ENCODE assay signal across 8 cellular contexts in the genomic region with DNA sequence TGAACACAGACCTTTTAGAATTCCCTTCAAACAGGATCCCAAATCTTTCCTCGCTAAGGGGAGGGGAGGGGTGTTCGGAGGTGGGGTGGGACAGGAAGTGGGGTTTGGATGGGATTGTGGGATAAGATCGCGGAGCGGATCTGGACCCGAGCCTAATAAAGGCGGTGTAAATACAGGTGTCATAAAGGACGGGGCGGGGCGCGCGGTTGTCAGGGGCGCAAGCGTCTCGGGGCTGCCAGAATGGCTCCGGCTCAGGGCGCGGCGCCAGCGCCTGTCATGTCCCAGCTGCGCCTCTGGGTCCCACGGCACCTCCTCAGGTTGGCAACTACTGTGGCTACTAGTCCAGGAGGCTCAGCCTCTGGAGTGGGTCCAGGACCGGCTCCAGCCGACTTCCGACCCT. TPM values are rescaled to one million over a fixed set of nuclear protein-coding genes. Genes with fewer than 3 reads are reported as not detected.
DNase-seq lines count a peak whose midpoint lies in the region; ATAC-seq and TF ChIP-seq lines count a peak whose summit lies in the region.

No MANE protein-coding gene starts in this region.

- H3K9me3 ChIP-seq in A673 (ENCODE audit: low read depth, low read length, poor library complexity, severe bottlenecking), result no peaks in the 10 kb centered on the region
- no peaks in the 10 kb centered on the region for H3K9me3 ChIP-seq in HAP-1
- H3K9me3 ChIP-seq in neuron (ENCODE audit: low read length), result peaks cover 5% of the 10 kb centered on the region

- no peak overlapping the region for H3K27ac ChIP-seq in A673 (ENCODE audit: low read depth, low read length, poor library complexity, severe bottlenecking)

- no peaks in the 10 kb centered on the region for H3K9me3 Mint-ChIP-seq in immature natural killer cell

- H3K36me3 Mint-ChIP-seq in immature natural killer cell, result no peaks in the 10 kb centered on the region

- H3K4me3 Mint-ChIP-seq in immature natural killer cell, result no peak overlapping the region

- no peaks in the 10 kb centered on the region for H3K27me3 ChIP-seq in A673 (replicated peaks; ENCODE audit: insufficient read depth, low read depth, low read length, poor library complexity)
- H3K27me3 ChIP-seq in HAP-1 (ENCODE audit: low read depth), result no peaks in the 10 kb centered on the region
- peaks cover 40% of the 10 kb centered on the region for H3K27me3 ChIP-seq in neuron (ENCODE audit: insufficient read depth, low read length)

- DNase-seq in A673 (ENCODE audit: low spot score) (peak; percentile 23), HAP-1 (ENCODE audit: low spot score in 2 of 2) (peak; percentile 25 to 79), fibroblast of villous mesenchyme (ENCODE audit: low read depth) (no peak), immature natural killer cell (no peak)

- no peak overlapping the region for H3K27ac Mint-ChIP-seq in immature natural killer cell

- in situ Hi-C loops in HAP-1 (cut with MboI; ENCODE audit: low sequenced_read_pairs), result no loop called here

- H3K4me1 ChIP-seq in A673 (ENCODE audit: insufficient read depth, low read length, poor library complexity, severe bottlenecking), result no peaks in the 10 kb centered on the region
- peaks cover 3% of the 10 kb centered on the region; the same call in 1 of the 2 replicates for H3K4me1 ChIP-seq in HAP-1
- H3K4me1 ChIP-seq in neuron (ENCODE audit: insufficient read depth, low read length), result peaks cover 6% of the 10 kb centered on the region

- TF ChIP-seq CTCF in A673 (conservative IDR thresholded peaks at IDR 0.05; ENCODE audit: low read depth, low read length) (no peak), fibroblast of villous mesenchyme (IDR thresholded peaks at IDR 0.05; ENCODE audit: insufficient read depth, low read depth, low read length) (no peak)

- intact Hi-C loops in A673 (cut with micrococcal nuclease; ENCODE audit: unreplicated experiment), result no loop called here

- POLR2A ChIA-PET in A673 (lab: Charles Lee; ENCODE audit: low non-redundant PET), result no interaction called here

- peaks cover 4 to 5% of the 10 kb centered on the region in 2 donors for H3K4me1 Mint-ChIP-seq in immature natural killer cell

- CTCF ChIA-PET in A673 (lab: Charles Lee), result no interaction called here

- peaks cover 6 to 18% (median 7%) of the 10 kb centered on the region in 3 donors for H3K27me3 Mint-ChIP-seq in immature natural killer cell (ENCODE audit: low read depth in 3 of 3)

- BruUV-seq in A673 (replicated peaks; lab: Mats Ljungman, UMichigan), result no TSS peak

- ATAC-seq in SK-N-SH treated with all-trans-retinoic acid at 6 μM for 48 hours, result peak; percentile 79
- ATAC-seq in HG02588 (IDR thresholded peaks at IDR 0.05; ENCODE audit: unreplicated experiment), result no peak
- no peak for ATAC-seq in GM21717 (IDR thresholded peaks at IDR 0.05; ENCODE audit: unreplicated experiment)

- no peak overlapping the region for H2AFZ ChIP-seq in neuron (ENCODE audit: low read depth, low read length)

- H3K36me3 ChIP-seq in A673 (ENCODE audit: insufficient read depth, low read length, poor library complexity, severe bottlenecking) (no peaks in the 10 kb centered on the region), HAP-1 (replicated peaks) (no peaks in the 10 kb centered on the region), neuron (ENCODE audit: insufficient read depth, low read length) (no peaks in the 10 kb centered on the region)

- H3K4me3 ChIP-seq in A673 (ENCODE audit: low read depth, low read length, poor library complexity, severe bottlenecking) (peak overlapping the region; percentile 36), HAP-1 (peak overlapping the region; percentile 21), fibroblast of villous mesenchyme (ENCODE audit: low read depth, low read length) (peak overlapping the region; percentile 44), neuron (ENCODE audit: low read length) (peak overlapping the region; percentile 24)

TF ChIP-seq in SK-N-SH treated with all-trans-retinoic acid at 6 μM for 48 hours, 23 proteins besides CTCF, POLR2A, EP300 and RAD21:
- TF ChIP-seq TCF4 (CRISPR knock-in tag; IDR thresholded peaks at IDR 0.05; ENCODE audit: borderline replicate concordance) (no peak), ZNF565 (CRISPR knock-in tag; conservative IDR thresholded peaks at IDR 0.05; ENCODE audit: low read depth) (no peak), ZNF70 (CRISPR knock-in tag; IDR thresholded peaks at IDR 0.05) (no peak), ISL1 (CRISPR knock-in tag; IDR thresholded peaks at IDR 0.05) (no peak)

RNA-seq across cellular contexts. Expression of a gene that starts 59.8 kb away (rescaled TPM):
- not detected in 2 replicates for total RNA-seq in A673 (2021)
- total RNA-seq in fibroblast of villous mesenchyme, result under 0.01 TPM in 1 of 2 replicates, not detected in the other
- polyA plus RNA-seq in immature natural killer cell, result not detected

Comparison
In these comparisons a context has a peak if more than half of its experiments do, and no peak if none do; other contexts are left out.
1. DNase-seq: peak in A673 (single experiment) and HAP-1 (2 of 2); none in fibroblast of villous mesenchyme (single experiment) and immature natural killer cell (0 of 3).
2. Peak in every context shown above with its lines, with median percentiles within 50 percentile points of each other: H3K4me3 ChIP-seq.